24 cellular contexts compared by ENCODE assay signal in genomic region chr2:29311458-29311857, GRCh38.
"Had no signal": no experiment of that assay in that cellular context is flagged by ENCODE, and none has a peak within 500 bp of the region (broad histone marks: within the 10 kb centered on the region; RNA-seq: fewer than 3 reads in every experiment).

No MANE protein-coding gene starts in this region.

- H3K9me3 ChIP-seq: breast epithelium had no signal

- H3K4me3 Mint-ChIP-seq: activated B cell treated with CpG ODN at 0.5 μM for 24 hours; activated CD4-positive, alpha-beta T cell treated with anti-CD3 and anti-CD28 coated beads, Interleukin-2, amount 10 ng/mL, durations not matched to agents 24 days and 14 days; activated naive CD4-positive, alpha-beta T cell treated with anti-CD3 and anti-CD28 coated beads for 36 hours; activated naive CD8-positive, alpha-beta T cell; activated T-helper 17 cell treated with anti-CD3 and anti-CD28 coated beads, Interleukin-2, amount 50 U/mL, for 72 hours had no signal

- H3K36me3 Mint-ChIP-seq: activated naive CD8-positive, alpha-beta T cell had no signal

- H3K9me3 Mint-ChIP-seq: activated B cell treated with CpG ODN at 0.5 μM for 24 hours; activated CD4-positive, alpha-beta T cell treated with anti-CD3 and anti-CD28 coated beads, Interleukin-2, amount 10 ng/mL, durations not matched to agents 24 days and 14 days; activated naive CD4-positive, alpha-beta T cell treated with anti-CD3 and anti-CD28 coated beads for 36 hours; activated T-helper 17 cell treated with anti-CD3 and anti-CD28 coated beads, Interleukin-2, amount 50 U/mL, for 72 hours had no signal

- H3K27ac Mint-ChIP-seq: activated B cell treated with CpG ODN at 0.5 μM for 24 hours; activated CD4-positive, alpha-beta T cell treated with anti-CD3 and anti-CD28 coated beads, Interleukin-2, amount 10 ng/mL, durations not matched to agents 24 days and 14 days; activated naive CD4-positive, alpha-beta T cell treated with anti-CD3 and anti-CD28 coated beads for 36 hours; activated naive CD8-positive, alpha-beta T cell; activated T-helper 17 cell treated with anti-CD3 and anti-CD28 coated beads, Interleukin-2, amount 50 U/mL, for 72 hours had no signal

- H3K27me3 ChIP-seq: breast epithelium had no signal

- H3K36me3 ChIP-seq: breast epithelium had no signal

- H3K4me1 ChIP-seq: breast epithelium had no signal

- H3K4me3 ChIP-seq: breast epithelium, K562 had no signal

- DNase-seq: activated B cell treated with CpG ODN at 0.5 μM for 24 hours; activated CD4-positive, alpha-beta T cell treated with anti-CD3 and anti-CD28 coated beads for 1 hour; activated CD4-positive, alpha-beta T cell treated with anti-CD3 and anti-CD28 coated beads, Interleukin-2, amount 10 ng/mL, durations not matched to agents 24 days and 14 days; activated gamma-delta T cell; activated naive CD4-positive, alpha-beta T cell treated with anti-CD3 and anti-CD28 coated beads for 36 hours; activated T-cell treated with anti-CD3 and anti-CD28 coated beads for 4 hours; activated T-cell treated with anti-CD3 and anti-CD28 coated beads, Interleukin-2, amount 50 U/mL, for 48 hours; anterior cingulate cortex; caudate nucleus; Karpas-422; MM.1S; NCI-H1105; NCI-H1436; NCI-H1694 treated with DMSO at 0.1 percent for 48 hours; NCI-H2029 treated with DMSO at 0.1 percent for 48 hours; NCI-H446; PC-3; SHP77 treated with DMSO at 0.1 percent for 48 hours; T-helper 2 cell; T1000 had no signal
